In genomic region chr7:899806-900205, GRCh38 we compare ENCODE assay signal across 1 cellular context.
TF ChIP-seq lines count a peak whose summit lies in the region.

No MANE protein-coding gene starts in this region.

TF ChIP-seq in GM12878, 131 proteins besides CTCF, POLR2A, EP300 and RAD21:
- no peak for TF ChIP-seq KDM1A (IDR thresholded peaks at IDR 0.05; ENCODE audit: borderline replicate concordance)
- no peak for TF ChIP-seq MYC (IDR thresholded peaks at IDR 0.05; ENCODE audit: insufficient read depth, insufficient read length, insufficient replicate concordance, low read length, severe bottlenecking)
- no peak for TF ChIP-seq MXI1 (IDR thresholded peaks at IDR 0.05; ENCODE audit: low read depth, low read length)
- TF ChIP-seq, protein P1, sequence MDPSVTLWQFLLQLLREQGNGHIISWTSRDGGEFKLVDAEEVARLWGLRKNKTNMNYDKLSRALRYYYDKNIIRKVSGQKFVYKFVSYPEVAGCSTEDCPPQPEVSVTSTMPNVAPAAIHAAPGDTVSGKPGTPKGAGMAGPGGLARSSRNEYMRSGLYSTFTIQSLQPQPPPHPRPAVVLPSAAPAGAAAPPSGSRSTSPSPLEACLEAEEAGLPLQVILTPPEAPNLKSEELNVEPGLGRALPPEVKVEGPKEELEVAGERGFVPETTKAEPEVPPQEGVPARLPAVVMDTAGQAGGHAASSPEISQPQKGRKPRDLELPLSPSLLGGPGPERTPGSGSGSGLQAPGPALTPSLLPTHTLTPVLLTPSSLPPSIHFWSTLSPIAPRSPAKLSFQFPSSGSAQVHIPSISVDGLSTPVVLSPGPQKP (IDR thresholded peaks at IDR 0.05; ENCODE audit: low read depth, low read length) = no peak
- TF ChIP-seq CHD1 (IDR thresholded peaks at IDR 0.05; ENCODE audit: low read depth, low read length) = no peak
- no peak for TF ChIP-seq FOXK2 (IDR thresholded peaks at IDR 0.05)
